1 cellular context compared by ENCODE assay signal in genomic region chr1:207248544-207249206, GRCh38.
TF ChIP-seq lines count a peak whose summit lies in the region.

No MANE protein-coding gene starts in this region.

TF ChIP-seq in H1, 55 proteins besides CTCF, POLR2A, EP300 and RAD21 (continued from another document):
- TF ChIP-seq CHD7 (IDR thresholded peaks at IDR 0.05; ENCODE audit: insufficient replicate concordance, low read length), result no peak
- no peak for TF ChIP-seq SP1 (IDR thresholded peaks at IDR 0.05; ENCODE audit: low read depth, low read length)
- no peak for TF ChIP-seq ATF3 (IDR thresholded peaks at IDR 0.05; ENCODE audit: insufficient read depth, low read depth, low read length)
- no peak for TF ChIP-seq SRF (IDR thresholded peaks at IDR 0.05; ENCODE audit: low read depth, low read length)
- TF ChIP-seq SIRT6 (IDR thresholded peaks at IDR 0.05; ENCODE audit: low read length), result no peak
- TF ChIP-seq USF2 (IDR thresholded peaks at IDR 0.05; ENCODE audit: low read length), result no peak
- no peak for TF ChIP-seq SIN3A (conservative IDR thresholded peaks at IDR 0.05 in 1 of 2, IDR thresholded peaks at IDR 0.05 in 1 of 2; ENCODE audit: low read depth in 1 of 2, low read length in 2 of 2)
- TF ChIP-seq CTBP2 (IDR thresholded peaks at IDR 0.05; ENCODE audit: borderline replicate concordance, insufficient read depth, insufficient read length, low read length), result no peak
